18 cellular contexts compared by ENCODE assay signal in the genomic region with DNA sequence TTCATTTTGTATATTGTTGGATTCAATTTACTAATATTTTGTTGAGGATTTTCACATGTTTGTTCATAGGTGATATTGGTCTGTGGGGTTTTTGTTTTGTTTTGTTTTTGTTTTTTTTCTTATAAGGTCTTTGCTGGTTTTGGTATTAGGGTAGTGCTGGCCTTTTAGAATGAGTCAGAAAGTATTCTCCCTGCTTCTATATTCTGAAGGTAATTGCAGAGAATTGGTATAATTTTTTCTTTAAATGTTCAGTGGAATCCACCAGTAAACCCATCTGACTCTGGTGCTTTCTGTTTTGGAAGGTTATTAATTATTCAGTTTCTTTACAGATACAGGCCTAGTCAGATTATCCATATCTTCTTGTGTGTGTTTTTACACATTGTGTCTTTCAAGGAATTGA. TPM values are rescaled to one million over a fixed set of nuclear protein-coding genes. Genes with fewer than 3 reads are reported as not detected.
DNase-seq lines count a peak whose midpoint lies in the region; ATAC-seq and TF ChIP-seq lines count a peak whose summit lies in the region.
"Had no signal": no experiment of that assay in that cellular context is flagged by ENCODE, and none has a peak within 500 bp of the region (broad histone marks: within the 10 kb centered on the region; RNA-seq: fewer than 3 reads in every experiment).

No MANE protein-coding gene starts in this region.

- H3K4me3 ChIP-seq in Loucy (ENCODE audit: low read length, poor library complexity, severe bottlenecking) (peak overlapping the region; percentile 2), breast epithelium (no peak overlapping the region), endodermal cell (ENCODE audit: low read length) (no peak overlapping the region)
- H3K4me3 ChIP-seq: SJCRH30 had no signal

- H3K9me3 ChIP-seq in Loucy (ENCODE audit: insufficient read depth, low read depth, low read length): no peaks in the 10 kb centered on the region
- peaks cover 0 to 5% of the 10 kb centered on the region in 2 donors for H3K9me3 ChIP-seq in breast epithelium
- H3K9me3 ChIP-seq in endodermal cell (ENCODE audit: control insufficient read depth, low read length): no peaks in the 10 kb centered on the region

- no peaks in the 10 kb centered on the region; the same call in 1 of the 2 replicates for H3F3A ChIP-seq in Loucy (ENCODE audit: low read depth)

- peaks cover 17% of the 10 kb centered on the region for H3K4me1 Mint-ChIP-seq in endodermal cell

- H3K9ac ChIP-seq in Loucy (ENCODE audit: low read depth, low read length, poor library complexity, severe bottlenecking): no peak overlapping the region
- no peak overlapping the region for H3K9ac ChIP-seq in endodermal cell (ENCODE audit: extremely low read depth, low read length, poor library complexity, severe bottlenecking)

- no peaks in the 10 kb centered on the region for H4K20me1 ChIP-seq in Loucy (ENCODE audit: insufficient read depth, low read length, poor library complexity, severe bottlenecking)

- H3K36me3 Mint-ChIP-seq in endodermal cell (ENCODE audit: low read depth): peaks cover 35% of the 10 kb centered on the region

- H3K27me3 ChIP-seq in Loucy (ENCODE audit: insufficient read depth, low read length, poor library complexity, severe bottlenecking) (no peaks in the 10 kb centered on the region), breast epithelium (no peaks in the 10 kb centered on the region), endodermal cell (ENCODE audit: control insufficient read depth, insufficient read depth, low read length, poor library complexity, severe bottlenecking) (no peaks in the 10 kb centered on the region)
- H3K27me3 ChIP-seq: SJCRH30 had no signal

- no peak for TF ChIP-seq POLR2A in breast epithelium (IDR thresholded peaks at IDR 0.05)

- H3K79me2 ChIP-seq in Loucy (ENCODE audit: insufficient read depth, low read length): peaks cover 28% of the 10 kb centered on the region

- intact Hi-C loops in breast epithelium (cut with DNase I; ENCODE audit: low total_unique reads): no loop called here

- H3K9me2 ChIP-seq in Loucy (replicated peaks; ENCODE audit: low read depth, low read length): no peaks in the 10 kb centered on the region

- DNase-seq in breast epithelium (ENCODE audit: low spot score in 2 of 2): no peak
- no peak for DNase-seq in endodermal cell
- DNase-seq in midbrain (lab: John Stamatoyannopoulos, UW): no peak
- DNase-seq in activated effector memory CD4-positive, alpha-beta T cell treated with Interleukin-2 at 50 U/mL for 16 hours: no peak
- DNase-seq: CD4-positive, alpha-beta memory T cell; DMS79; HFFc6; Karpas-422; NCI-H1417; NCI-H2029; NCI-H2171 treated with DMSO at 0.1 percent for 48 hours; NCI-H82; SJCRH30; T-helper 9 cell had no signal

- no peak overlapping the region for H3K4me3 Mint-ChIP-seq in endodermal cell
- H3K4me3 Mint-ChIP-seq: B cell, HFFc6 had no signal

- H3K27ac Mint-ChIP-seq in endodermal cell: no peak overlapping the region
- H3K27ac Mint-ChIP-seq: B cell; CD4-positive, alpha-beta memory T cell; HFFc6 had no signal

- H3K36me3 ChIP-seq in Loucy (ENCODE audit: insufficient read depth, low read length) (no peaks in the 10 kb centered on the region), breast epithelium (no peaks in the 10 kb centered on the region), endodermal cell (ENCODE audit: control insufficient read depth, insufficient read depth, low read length) (no peaks in the 10 kb centered on the region)

- H3K4me1 ChIP-seq in Loucy (ENCODE audit: insufficient read depth, low read length, poor library complexity, severe bottlenecking) (peaks cover 24% of the 10 kb centered on the region), breast epithelium (peaks cover 3 to 4% of the 10 kb centered on the region in 2 donors), endodermal cell (ENCODE audit: control insufficient read depth, insufficient read depth, low read length) (no peaks in the 10 kb centered on the region)

- peaks cover 5% of the 10 kb centered on the region for H3K9me3 Mint-ChIP-seq in endodermal cell
- H3K9me3 Mint-ChIP-seq: HFFc6 had no signal

- peak overlapping the region; percentile 48 for H3K4me2 ChIP-seq in Loucy (ENCODE audit: low read depth, low read length, poor library complexity, severe bottlenecking)

- TF ChIP-seq CTCF in Loucy (conservative IDR thresholded peaks at IDR 0.05; ENCODE audit: low read length) (no peak), breast epithelium (IDR thresholded peaks at IDR 0.05) (no peak), endodermal cell (conservative IDR thresholded peaks at IDR 0.05) (no peak)

- no peak overlapping the region for H3K27ac ChIP-seq in breast epithelium
- H3K27ac ChIP-seq in endodermal cell (ENCODE audit: low read depth, low read length): no peak overlapping the region
- H3K27ac ChIP-seq: SJCRH30 had no signal

- no peak overlapping the region for H2AFZ ChIP-seq in Loucy (ENCODE audit: low read length)

- peak; percentile 80 for ATAC-seq in GM18870 (IDR thresholded peaks at IDR 0.05; ENCODE audit: unreplicated experiment)
- peak; percentile 27 for ATAC-seq in HG02798 (IDR thresholded peaks at IDR 0.05; ENCODE audit: poor library complexity, unreplicated experiment)

- H3K27me3 Mint-ChIP-seq in endodermal cell (ENCODE audit: insufficient read depth): no peaks in the 10 kb centered on the region
- H3K27me3 Mint-ChIP-seq: B cell; CD4-positive, alpha-beta memory T cell had no signal

RNA-seq across cellular contexts. Expression of a gene that starts 8.9 kb away (rescaled TPM):
- total RNA-seq in breast epithelium: 10 to 100 TPM; 21.3 to 38.1 (median 22.9) TPM
- total RNA-seq in endodermal cell: 10 to 100 TPM; 12.3 to 13.7 TPM
- polyA plus RNA-seq in endodermal cell (2013, experiment 1 of 2): 12.6 TPM
- polyA plus RNA-seq in endodermal cell (2013, experiment 2 of 2): 15.6 TPM

RNA-seq across cellular contexts. Expression of a gene that starts 9.2 kb away (rescaled TPM):
- total RNA-seq in breast epithelium: 10 to 100 TPM in 2 of 3 donors, 1 to 10 TPM in 1; 9.9 to 17.7 (median 10.5) TPM
- 10 to 100 TPM; 18.6 to 20.3 TPM for total RNA-seq in endodermal cell
- 15.1 TPM for polyA plus RNA-seq in endodermal cell (2013, experiment 1 of 2)
- 14.3 TPM for polyA plus RNA-seq in endodermal cell (2013, experiment 2 of 2)
